22 cellular contexts compared by ENCODE assay signal in genomic region chr18:60391571-60392226, GRCh38. TPM values are rescaled to one million over a fixed set of nuclear protein-coding genes. Genes with fewer than 3 reads are reported as not detected.
"Had no signal": no experiment of that assay in that cellular context is flagged by ENCODE, and none has a peak within 500 bp of the region (broad histone marks: within the 10 kb centered on the region; RNA-seq: fewer than 3 reads in every experiment).

No MANE protein-coding gene starts in this region.

- H3K27me3 Mint-ChIP-seq: activated B cell treated with CpG ODN at 0.5 μM for 24 hours; activated CD8-positive, alpha-beta T cell treated with anti-CD3 and anti-CD28 coated beads for 36 hours; activated naive CD4-positive, alpha-beta T cell treated with anti-CD3 and anti-CD28 coated beads, Interleukin-2, amount 50 U/mL, for 24 hours; stimulated activated naive B cell treated with anti-CD40 and anti-IgM and Interleukin-4, amounts not matched to agents 10 μg/mL and 1 μg/mL and 100 μg/mL, for 72 hours had no signal

- ATAC-seq: activated CD8-positive, alpha-beta T cell treated with anti-CD3 and anti-CD28 coated beads for 36 hours; body of pancreas; esophagus mucosa; foreskin keratinocyte; stimulated activated naive B cell treated with anti-CD40 and anti-IgM and Interleukin-4, amounts not matched to agents 10 μg/mL and 1 μg/mL and 100 μg/mL, for 72 hours had no signal

- H3K27ac Mint-ChIP-seq: activated B cell treated with CpG ODN at 0.5 μM for 24 hours; activated CD8-positive, alpha-beta T cell treated with anti-CD3 and anti-CD28 coated beads for 36 hours; activated naive CD4-positive, alpha-beta T cell treated with anti-CD3 and anti-CD28 coated beads, Interleukin-2, amount 50 U/mL, for 24 hours; nephron; stimulated activated naive B cell treated with anti-CD40 and anti-IgM and Interleukin-4, amounts not matched to agents 10 μg/mL and 1 μg/mL and 100 μg/mL, for 72 hours had no signal

- H3K27me3 ChIP-seq: body of pancreas, colonic mucosa, foreskin keratinocyte, tibial artery, uterus had no signal

- H3K4me3 Mint-ChIP-seq: activated B cell treated with CpG ODN at 0.5 μM for 24 hours; activated CD8-positive, alpha-beta T cell treated with anti-CD3 and anti-CD28 coated beads for 36 hours; activated naive CD4-positive, alpha-beta T cell treated with anti-CD3 and anti-CD28 coated beads, Interleukin-2, amount 50 U/mL, for 24 hours; nephron; stimulated activated naive B cell treated with anti-CD40 and anti-IgM and Interleukin-4, amounts not matched to agents 10 μg/mL and 1 μg/mL and 100 μg/mL, for 72 hours had no signal

- H3K4me3 ChIP-seq: body of pancreas, colonic mucosa, tibial artery, uterus had no signal

- H3K4me1 ChIP-seq: body of pancreas, colonic mucosa, foreskin keratinocyte, tibial artery, uterus had no signal

- H3K27ac ChIP-seq: body of pancreas, colonic mucosa, foreskin keratinocyte, tibial artery, uterus had no signal

- H3K9me3 Mint-ChIP-seq: activated B cell treated with CpG ODN at 0.5 μM for 24 hours; activated CD8-positive, alpha-beta T cell treated with anti-CD3 and anti-CD28 coated beads for 36 hours; activated naive CD4-positive, alpha-beta T cell treated with anti-CD3 and anti-CD28 coated beads, Interleukin-2, amount 50 U/mL, for 24 hours; nephron; stimulated activated naive B cell treated with anti-CD40 and anti-IgM and Interleukin-4, amounts not matched to agents 10 μg/mL and 1 μg/mL and 100 μg/mL, for 72 hours had no signal

- FAIRE-seq: TTC549 had no signal

- DNase-seq: activated B cell treated with CpG ODN at 0.5 μM for 24 hours; activated CD4-positive, alpha-beta T cell treated with anti-CD3 and anti-CD28 coated beads for 48 hours; activated CD8-positive, alpha-beta T cell treated with anti-CD3 and anti-CD28 coated beads for 36 hours; activated effector memory CD4-positive, alpha-beta T cell treated with anti-CD3 and anti-CD28 coated beads, Interleukin-2, amount 50 U/mL, for 16 hours; activated T-cell treated with anti-CD3 and anti-CD28 coated beads, Interleukin-2, amount 50 U/mL, for 48 hours; body of pancreas; caudate nucleus; colonic mucosa; foreskin keratinocyte; mesendoderm; nucleus accumbens; stimulated activated CD4-positive, alpha-beta T cell treated with anti-CD3 and anti-CD28 coated beads, Interleukin-2, amount 100 ng/mL, for 48 hours; stimulated activated naive B cell treated with anti-CD40 and anti-IgM and Interleukin-4, amounts not matched to agents 10 μg/mL and 1 μg/mL and 100 μg/mL, for 72 hours; tibial artery; uterus had no signal

- H3K4me1 Mint-ChIP-seq: activated B cell treated with CpG ODN at 0.5 μM for 24 hours; activated naive CD4-positive, alpha-beta T cell treated with anti-CD3 and anti-CD28 coated beads, Interleukin-2, amount 50 U/mL, for 24 hours; nephron; stimulated activated naive B cell treated with anti-CD40 and anti-IgM and Interleukin-4, amounts not matched to agents 10 μg/mL and 1 μg/mL and 100 μg/mL, for 72 hours had no signal

- H3K9me3 ChIP-seq: body of pancreas, colonic mucosa, tibial artery, uterus had no signal

- H3K36me3 Mint-ChIP-seq: activated naive CD4-positive, alpha-beta T cell treated with anti-CD3 and anti-CD28 coated beads, Interleukin-2, amount 50 U/mL, for 24 hours; stimulated activated naive B cell treated with anti-CD40 and anti-IgM and Interleukin-4, amounts not matched to agents 10 μg/mL and 1 μg/mL and 100 μg/mL, for 72 hours had no signal

- H3K36me3 ChIP-seq: colonic mucosa, tibial artery, uterus had no signal

RNA-seq across cellular contexts. Expression of gene MC4R, which starts 19.1 kb away (rescaled TPM):
- total RNA-seq: activated B cell treated with CpG ODN at 0.5 μM for 24 hours; activated CD8-positive, alpha-beta T cell treated with anti-CD3 and anti-CD28 coated beads for 36 hours; body of pancreas; colonic mucosa; esophagus mucosa; foreskin keratinocyte; liver; posterior vena cava; subcutaneous adipose tissue had no signal
- polyA plus RNA-seq: foreskin keratinocyte, liver had no signal
